Comparison of ENCODE assay signal across 16 cellular contexts in genomic region chr4:48068182-48068581, GRCh38. TPM values are rescaled to one million over a fixed set of nuclear protein-coding genes. Genes with fewer than 3 reads are reported as not detected.
DNase-seq lines count a peak whose midpoint lies in the region; ATAC-seq and TF ChIP-seq lines count a peak whose summit lies in the region.
"Had no signal": no experiment of that assay in that cellular context is flagged by ENCODE, and none has a peak within 500 bp of the region (broad histone marks: within the 10 kb centered on the region; RNA-seq: fewer than 3 reads in every experiment).

No MANE protein-coding gene starts in this region.

- H3K4me3 ChIP-seq in CD8-positive, alpha-beta T cell (ENCODE audit: low read depth, low read length), result no peak overlapping the region
- H3K4me3 ChIP-seq in GM12865 (ENCODE audit: low read depth, low read length), result no peak overlapping the region
- no peak overlapping the region for H3K4me3 ChIP-seq in OCI-LY3 (ENCODE audit: low read length)
- H3K4me3 ChIP-seq: GM23248, HAP-1 had no signal

- no peaks in the 10 kb centered on the region for H3K4me1 ChIP-seq in CD8-positive, alpha-beta T cell (ENCODE audit: insufficient read depth, low read length)
- peaks cover 91% of the 10 kb centered on the region for H3K4me1 ChIP-seq in OCI-LY3 (ENCODE audit: low read length)
- H3K4me1 ChIP-seq: BE2C had no signal

- no peaks in the 10 kb centered on the region for H3K9me3 Mint-ChIP-seq in CD8-positive, alpha-beta T cell
- no peaks in the 10 kb centered on the region for H3K9me3 Mint-ChIP-seq in immature natural killer cell

- POLR2A ChIA-PET in CD8-positive, alpha-beta T cell (lab: Charles Lee), result no interaction called here

- H3K4me3 Mint-ChIP-seq in CD8-positive, alpha-beta T cell, result no peak overlapping the region
- no peak overlapping the region for H3K4me3 Mint-ChIP-seq in immature natural killer cell
- H3K4me3 Mint-ChIP-seq: CD4-positive, CD25-positive, alpha-beta regulatory T cell had no signal

- peak overlapping the region; percentile 21 for H3K4me2 ChIP-seq in OCI-LY3 (ENCODE audit: low read length)

- DNase-seq in CD8-positive, alpha-beta T cell, result no peak
- DNase-seq in GM12865 (ENCODE audit: low read depth), result peak; percentile 36
- DNase-seq in immature natural killer cell, result no peak
- no peak for DNase-seq in epidermal melanocyte (ENCODE audit: insufficient read length, low spot score)
- DNase-seq: ACHN; BE2C; C1 segment of cervical spinal cord; Caco-2; CD4-positive, CD25-positive, alpha-beta regulatory T cell; GM23248 had no signal

- CTCF ChIA-PET in CD8-positive, alpha-beta T cell (lab: Charles Lee), result interaction anchor here (2.1 kb wide), 1 partner anchor 34 kb away, joined by 8 read pairs; no protein-coding TSS in a partner anchor

- no peak for TF ChIP-seq CTCF in CD8-positive, alpha-beta T cell (IDR thresholded peaks at IDR 0.05)
- no peak for TF ChIP-seq CTCF in GM12865 (IDR thresholded peaks at IDR 0.05; ENCODE audit: insufficient read depth, low read depth, low read length, missing control alignments)
- no peak for TF ChIP-seq CTCF in OCI-LY3 (IDR thresholded peaks at IDR 0.05; ENCODE audit: low read depth, low read length)

- no peaks in the 10 kb centered on the region for H3K79me2 ChIP-seq in OCI-LY3 (ENCODE audit: low read length)

- no peaks in the 10 kb centered on the region for H3K9me3 ChIP-seq in CD8-positive, alpha-beta T cell (ENCODE audit: low read length)
- H3K9me3 ChIP-seq in OCI-LY3 (ENCODE audit: insufficient read depth, low read length), result no peaks in the 10 kb centered on the region
- H3K9me3 ChIP-seq: BE2C, Caco-2, HAP-1 had no signal

- peak overlapping the region; percentile 24; the same call in 1 of the 2 replicates for H3K9ac ChIP-seq in OCI-LY3 (ENCODE audit: low read length)
- H3K9ac ChIP-seq: GM23248 had no signal

- peaks cover 53% of the 10 kb centered on the region for H3K36me3 ChIP-seq in CD8-positive, alpha-beta T cell (ENCODE audit: insufficient read depth, low read length)
- no peaks in the 10 kb centered on the region for H3K36me3 ChIP-seq in OCI-LY3 (replicated peaks; ENCODE audit: low read depth, low read length)
- H3K36me3 ChIP-seq: BE2C, HAP-1 had no signal

- peak overlapping the region; percentile 34 for H3K27ac Mint-ChIP-seq in CD8-positive, alpha-beta T cell
- peak overlapping the region; percentile 28 to 73 (median 60) for H3K27ac Mint-ChIP-seq in immature natural killer cell
- H3K27ac Mint-ChIP-seq: CD4-positive, CD25-positive, alpha-beta regulatory T cell had no signal

- H3K4me1 Mint-ChIP-seq in CD8-positive, alpha-beta T cell (ENCODE audit: low read depth), result peaks cover 16% of the 10 kb centered on the region
- H3K4me1 Mint-ChIP-seq in immature natural killer cell, result peaks cover 32 to 75% of the 10 kb centered on the region in 2 donors

- no peaks in the 10 kb centered on the region for H3K27me3 ChIP-seq in CD8-positive, alpha-beta T cell (ENCODE audit: insufficient read depth, low read length)
- H3K27me3 ChIP-seq in OCI-LY3 (ENCODE audit: low read depth, low read length), result no peaks in the 10 kb centered on the region

- no peak overlapping the region for H3K27ac ChIP-seq in CD8-positive, alpha-beta T cell (ENCODE audit: low read depth, low read length)
- H3K27ac ChIP-seq in OCI-LY3 (ENCODE audit: low read length), result peak overlapping the region; percentile 96
- H3K27ac ChIP-seq: GM23248, HL-60 had no signal

- H3K27me3 Mint-ChIP-seq in CD8-positive, alpha-beta T cell (ENCODE audit: low read depth), result no peaks in the 10 kb centered on the region
- peaks cover 0 to 9% (median 7%) of the 10 kb centered on the region in 3 donors for H3K27me3 Mint-ChIP-seq in immature natural killer cell (ENCODE audit: low read depth in 3 of 3)
- H3K27me3 Mint-ChIP-seq: CD4-positive, CD25-positive, alpha-beta regulatory T cell had no signal

- intact Hi-C loops in CD8-positive, alpha-beta T cell (cut with DNase I, micrococcal nuclease), result no loop called here

- H4K20me1 ChIP-seq in OCI-LY3 (ENCODE audit: insufficient read depth, low read length), result no peaks in the 10 kb centered on the region

- ATAC-seq in CD8-positive, alpha-beta T cell, result no peak
- ATAC-seq in HG03196 (IDR thresholded peaks at IDR 0.05; ENCODE audit: unreplicated experiment), result no peak

- no peak overlapping the region for H2AFZ ChIP-seq in OCI-LY3 (ENCODE audit: low read depth, low read length)
- H2AFZ ChIP-seq: GM23248 had no signal

- H3K36me3 Mint-ChIP-seq in CD8-positive, alpha-beta T cell, result peaks cover 66% of the 10 kb centered on the region
- H3K36me3 Mint-ChIP-seq in immature natural killer cell, result peaks cover 33 to 56% (median 39%) of the 10 kb centered on the region in 3 donors

RNA-seq across cellular contexts. Expression of gene NIPAL1, which starts 51.6 kb away (rescaled TPM):
- 1 to 10 TPM in 1 of 2 experiments, under 1 TPM in 1; 0.64 to 1.3 TPM for total RNA-seq in CD8-positive, alpha-beta T cell
- not detected for polyA plus RNA-seq in immature natural killer cell

RNA-seq across cellular contexts. Expression of gene CNGA1, which starts 51.7 kb away (rescaled TPM):
- total RNA-seq in CD8-positive, alpha-beta T cell, result not detected
- not detected for polyA plus RNA-seq in immature natural killer cell
- total RNA-seq: CD4-positive, CD25-positive, alpha-beta regulatory T cell; GM23248; H4; HT1080 had no signal
- polyA plus RNA-seq: GM23248 had no signal
